In the genomic region with DNA sequence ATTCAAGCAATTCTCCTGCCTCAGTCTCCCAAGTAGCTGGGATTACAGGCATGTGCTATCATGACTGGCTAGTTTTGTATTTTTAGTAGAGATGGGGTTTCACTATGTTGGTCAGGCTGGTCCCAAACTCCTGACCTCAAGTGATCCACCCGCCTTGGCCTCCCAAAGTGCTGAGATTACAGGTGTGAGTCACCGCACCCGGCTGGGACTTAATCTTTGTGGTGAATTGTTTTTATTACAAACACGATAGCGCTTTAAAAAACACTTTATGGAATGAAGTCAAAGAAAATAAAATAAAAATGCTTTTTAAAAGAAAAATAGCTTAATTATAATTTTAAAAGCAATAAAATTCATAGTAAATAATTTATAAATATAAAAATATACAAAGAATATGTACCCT, we compare ENCODE assay signal across 6 cellular contexts.
DNase-seq lines count a peak whose midpoint lies in the region; TF ChIP-seq lines count a peak whose summit lies in the region.
"Not testable (repeated sequence)": the region's sequence is repeated elsewhere in the genome, so short reads cannot be mapped to it uniquely, and the experiment has no call there.

No MANE protein-coding gene starts in this region.

- not testable (repeated sequence) for TF ChIP-seq CTCF in astrocyte of the spinal cord (IDR thresholded peaks at IDR 0.05; ENCODE audit: low read depth, low read length); choroid plexus epithelial cell (conservative IDR thresholded peaks at IDR 0.05; ENCODE audit: low read depth, low read length); fibroblast of villous mesenchyme (IDR thresholded peaks at IDR 0.05; ENCODE audit: insufficient read depth, low read depth, low read length)

- in situ Hi-C loops in astrocyte of the spinal cord (cut with HindIII; ENCODE audit: low sequenced_read_pairs) = not testable (repeated sequence)

- peak; percentile 18 for DNase-seq in A172 (ENCODE audit: low spot score)
- peak; percentile 51 for DNase-seq in M059J (ENCODE audit: low read depth)
- DNase-seq in amniotic epithelial cell (ENCODE audit: low read depth) = peak; percentile 83
- DNase-seq in astrocyte of the spinal cord (ENCODE audit: low read depth, low spot score) = peak; percentile 35
- DNase-seq in choroid plexus epithelial cell (ENCODE audit: low read depth) = peak; percentile 40
- peak; percentile 29 for DNase-seq in fibroblast of villous mesenchyme (ENCODE audit: low read depth)

- H3K4me3 ChIP-seq in astrocyte of the spinal cord (ENCODE audit: low read depth, low read length); choroid plexus epithelial cell (ENCODE audit: low read depth, low read length); fibroblast of villous mesenchyme (ENCODE audit: low read depth, low read length): not testable (repeated sequence)

Comparison
In these comparisons a context has a peak if more than half of its experiments do, and no peak if none do; other contexts are left out.
1. DNase-seq: peak in every context shown above with its lines; median percentile 83 in amniotic epithelial cell; 51 in M059J; 40 in choroid plexus epithelial cell; 35 in astrocyte of the spinal cord; 29 in fibroblast of villous mesenchyme; 18 in A172.